In the genomic region with DNA sequence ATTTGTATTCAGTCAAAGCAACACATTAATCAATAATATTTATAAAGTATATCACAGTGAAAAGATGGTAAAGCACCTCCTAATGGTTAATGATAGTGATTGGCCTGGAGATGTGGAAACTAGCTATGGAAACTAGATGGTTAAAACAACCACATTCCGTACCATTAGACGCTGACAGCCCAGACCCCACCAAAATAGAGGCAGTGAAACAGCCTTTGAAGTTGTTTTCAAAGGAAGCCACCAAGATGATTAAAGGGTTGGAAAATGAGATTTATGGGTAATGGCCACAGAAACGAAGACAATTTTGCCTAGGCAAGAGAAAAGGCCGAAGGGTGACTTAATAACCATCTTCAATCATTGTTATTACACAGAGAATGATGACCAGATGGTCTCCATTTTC, we compare ENCODE assay signal across 11 cellular contexts.
A peak's percentile ranks its signal among the peaks of the same experiment; 100 is the strongest.
DNase-seq lines count a peak whose midpoint lies in the region; ATAC-seq and TF ChIP-seq lines count a peak whose summit lies in the region.
"Had no signal": no experiment of that assay in that cellular context is flagged by ENCODE, and none has a peak within 500 bp of the region (broad histone marks: within the 10 kb centered on the region; RNA-seq: fewer than 3 reads in every experiment).

No MANE protein-coding gene starts in this region.

- CTCF ChIA-PET in SK-N-SH (lab: Yijun Ruan, JAX), result interaction anchor here (0.6 to 6.1 kb wide), 17 partner anchors 9 to 265 kb away, joined by 3 to 47 read pairs (median 5); partner anchors contain the start of gene LPIN3

- H3K4me2 ChIP-seq in SK-N-SH, result no peak overlapping the region

- H4K20me1 ChIP-seq in SK-N-SH (ENCODE audit: insufficient read depth), result no peaks in the 10 kb centered on the region

- DNase-seq in SK-N-SH, result no peak
- peak; percentile 45 for DNase-seq in left kidney (ENCODE audit: low read depth, low spot score)
- no peak for DNase-seq in NCI-H345 (lab: John Stamatoyannopoulos, UW)
- DNase-seq: H9, NCI-H1048 had no signal

- H3K4me3 ChIP-seq in SK-N-SH (ENCODE audit: low read depth in 2 of 2, low read length in 1 of 2) (no peak overlapping the region), subcutaneous abdominal adipose tissue (ENCODE audit: low read depth in 1 of 5, low read length in 5 of 5) (no peak overlapping the region)

- H3K4me3 Mint-ChIP-seq in activated naive CD8-positive, alpha-beta T cell, result peak overlapping the region; percentile 59
- H3K4me3 Mint-ChIP-seq: H9 had no signal

- POLR2A ChIA-PET in SK-N-SH (lab: Yijun Ruan, JAX), result interaction anchor here (0.6 kb wide), 1 partner anchor 93 kb away, joined by 3 read pairs; no protein-coding TSS in a partner anchor

- ATAC-seq in SK-N-SH treated with all-trans-retinoic acid at 6 μM for 48 hours (no peak), GM21825 (IDR thresholded peaks at IDR 0.05; ENCODE audit: unreplicated experiment) (no peak), HG03439 (IDR thresholded peaks at IDR 0.05; ENCODE audit: unreplicated experiment) (no peak)

- peaks cover 7% of the 10 kb centered on the region for H3K79me2 ChIP-seq in SK-N-SH (ENCODE audit: insufficient read depth)

- H3K27ac ChIP-seq in SK-N-SH (ENCODE audit: low read depth in 2 of 2, low read length in 1 of 2) (peak overlapping the region in 1 of 2 experiments; percentile 65; a peak in 2 of 4 replicates), subcutaneous abdominal adipose tissue (ENCODE audit: low read depth, low read length) (peak overlapping the region; percentile 39)
- H3K27ac ChIP-seq: 22Rv1 had no signal

- peaks cover 6% of the 10 kb centered on the region for H3F3A ChIP-seq in SK-N-SH (replicated peaks; ENCODE audit: insufficient read depth)

- peak overlapping the region; percentile 86; the same call in 1 of the 2 replicates for H2AFZ ChIP-seq in SK-N-SH (ENCODE audit: low read depth)

- no peak for TF ChIP-seq CTCF in SK-N-SH (IDR thresholded peaks at IDR 0.05)

- no peak for TF ChIP-seq EP300 in SK-N-SH (IDR thresholded peaks at IDR 0.05; ENCODE audit: borderline replicate concordance in 1 of 2, low read depth in 1 of 2, low read length in 1 of 2)

- H3K9me3 ChIP-seq in SK-N-SH (no peaks in the 10 kb centered on the region), subcutaneous abdominal adipose tissue (ENCODE audit: control insufficient read depth in 5 of 5, low read length in 5 of 5) (no peaks in the 10 kb centered on the region)

- H3K9ac ChIP-seq in SK-N-SH (peak overlapping the region; percentile 45), subcutaneous abdominal adipose tissue (ENCODE audit: low read length in 5 of 5) (no peak overlapping the region)

- H3K36me3 Mint-ChIP-seq in activated naive CD8-positive, alpha-beta T cell, result no peaks in the 10 kb centered on the region

- H3K27me3 ChIP-seq in SK-N-SH (ENCODE audit: insufficient read depth), result no peaks in the 10 kb centered on the region
- no peaks in the 10 kb centered on the region for H3K27me3 ChIP-seq in subcutaneous abdominal adipose tissue (ENCODE audit: control insufficient read depth in 5 of 5, insufficient read depth in 4 of 5, low read length in 5 of 5)

- peaks cover 30% of the 10 kb centered on the region for H3K4me1 Mint-ChIP-seq in activated naive CD8-positive, alpha-beta T cell (ENCODE audit: low read depth)
- H3K4me1 Mint-ChIP-seq: H9 had no signal

- no peak for TF ChIP-seq RAD21 in SK-N-SH (IDR thresholded peaks at IDR 0.05; ENCODE audit: low read length)

- 93% methylated on average over 4 of the region's 4 CpGs for WGBS in SK-N-SH (ENCODE audit: low lambda C conversion rate)

- H3K27ac Mint-ChIP-seq in activated naive CD8-positive, alpha-beta T cell, result peak overlapping the region; percentile 59
- H3K27ac Mint-ChIP-seq: H9 had no signal

- H3K9me2 ChIP-seq in SK-N-SH, result no peaks in the 10 kb centered on the region

- H3K4me1 ChIP-seq in SK-N-SH (ENCODE audit: control insufficient read depth in 1 of 2, insufficient read depth in 2 of 2, low read depth in 1 of 2, low read length in 1 of 2) (peaks cover 7 to 21% of the 10 kb centered on the region in 2 experiments; a peak in 3 of 4 replicates), subcutaneous abdominal adipose tissue (ENCODE audit: control insufficient read depth in 5 of 5, insufficient read depth in 5 of 5, low read length in 5 of 5) (peaks cover 2 to 39% (median 31%) of the 10 kb centered on the region in 5 donors)

- no peaks in the 10 kb centered on the region for H3K9me3 Mint-ChIP-seq in activated naive CD8-positive, alpha-beta T cell (ENCODE audit: low read depth)
- H3K9me3 Mint-ChIP-seq: H9 had no signal

- H3K36me3 ChIP-seq in SK-N-SH (replicated peaks in 1 of 2; ENCODE audit: control insufficient read depth in 1 of 2, insufficient read depth in 2 of 2, low read length in 1 of 2), result no peaks in the 10 kb centered on the region
- H3K36me3 ChIP-seq in subcutaneous abdominal adipose tissue (ENCODE audit: control insufficient read depth in 5 of 5, insufficient read depth in 5 of 5, low read length in 5 of 5), result no peaks in the 10 kb centered on the region

- no peaks in the 10 kb centered on the region for H3K27me3 Mint-ChIP-seq in activated naive CD8-positive, alpha-beta T cell

TF ChIP-seq in SK-N-SH, 30 proteins besides CTCF, POLR2A, EP300 and RAD21 (continues in another document):
- no peak for TF ChIP-seq RXRA (IDR thresholded peaks at IDR 0.05; ENCODE audit: borderline replicate concordance, low read depth)
- TF ChIP-seq REST (IDR thresholded peaks at IDR 0.05; ENCODE audit: low read depth, low read length), result no peak
- no peak for TF ChIP-seq MXI1 (IDR thresholded peaks at IDR 0.05; ENCODE audit: low read depth, low read length)
- TF ChIP-seq FOXJ3 (CRISPR knock-in tag; IDR thresholded peaks at IDR 0.05), result no peak

TF ChIP-seq in SK-N-SH treated with all-trans-retinoic acid at 6 μM for 48 hours, 23 proteins besides CTCF, POLR2A, EP300 and RAD21:
- TF ChIP-seq RARB (CRISPR knock-in tag; IDR thresholded peaks at IDR 0.05) (no peak), PPARA (CRISPR knock-in tag; IDR thresholded peaks at IDR 0.05; ENCODE audit: borderline replicate concordance) (no peak), CSDC2 (CRISPR knock-in tag; IDR thresholded peaks at IDR 0.05) (no peak), GLIS3 (CRISPR knock-in tag; IDR thresholded peaks at IDR 0.05) (no peak)
- TF ChIP-seq, protein P1, sequence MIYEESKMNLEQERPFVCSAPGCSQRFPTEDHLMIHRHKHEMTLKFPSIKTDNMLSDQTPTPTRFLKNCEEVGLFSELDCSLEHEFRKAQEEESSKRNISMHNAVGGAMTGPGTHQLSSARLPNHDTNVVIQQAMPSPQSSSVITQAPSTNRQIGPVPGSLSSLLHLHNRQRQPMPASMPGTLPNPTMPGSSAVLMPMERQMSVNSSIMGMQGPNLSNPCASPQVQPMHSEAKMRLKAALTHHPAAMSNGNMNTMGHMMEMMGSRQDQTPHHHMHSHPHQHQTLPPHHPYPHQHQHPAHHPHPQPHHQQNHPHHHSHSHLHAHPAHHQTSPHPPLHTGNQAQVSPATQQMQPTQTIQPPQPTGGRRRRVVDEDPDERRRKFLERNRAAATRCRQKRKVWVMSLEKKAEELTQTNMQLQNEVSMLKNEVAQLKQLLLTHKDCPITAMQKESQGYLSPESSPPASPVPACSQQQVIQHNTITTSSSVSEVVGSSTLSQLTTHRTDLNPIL (CRISPR knock-in tag; IDR thresholded peaks at IDR 0.05; ENCODE audit: low read depth), result no peak
TF ChIP-seq in SK-N-SH treated with all-trans-retinoic acid at 6 μM for 48 hours: peak in this region for 0.
